In genomic region chr5:169670769-169671525, GRCh38 we compare ENCODE assay signal across 1 cellular context.
TF ChIP-seq lines count a peak whose summit lies in the region.

No MANE protein-coding gene starts in this region.

TF ChIP-seq in GM12878, 131 proteins besides CTCF, POLR2A, EP300 and RAD21 (continued from another document and continues in another):
- TF ChIP-seq ZBTB11 (CRISPR knock-in tag; IDR thresholded peaks at IDR 0.05) (no peak), FOS (IDR thresholded peaks at IDR 0.05; ENCODE audit: borderline replicate concordance, extremely low read depth, insufficient read length) (no peak), KAT2A (conservative IDR thresholded peaks at IDR 0.05; ENCODE audit: control insufficient read depth, low read depth, low read length) (no peak), ZNF622 (IDR thresholded peaks at IDR 0.05) (no peak), ATF2 (IDR thresholded peaks at IDR 0.05; ENCODE audit: low read length) (peak; percentile 65; the same call in 1 of the 2 replicates), REST (IDR thresholded peaks at IDR 0.05; ENCODE audit: low read depth, low read length) (no peak), USF1 (IDR thresholded peaks at IDR 0.05; ENCODE audit: borderline replicate concordance, extremely low read length, insufficient read depth, low read depth, low read length) (no peak), SRF (IDR thresholded peaks at IDR 0.05; ENCODE audit: low read depth in 2 of 2, low read length in 2 of 2) (no peak), HCFC1 (IDR thresholded peaks at IDR 0.05; ENCODE audit: low read length) (no peak), PAX8 (IDR thresholded peaks at IDR 0.05) (no peak), ZNF217 (IDR thresholded peaks at IDR 0.05) (0 out of 2 replicates have a peak, but pooled peaks have one; percentile 27), SMAD1 (IDR thresholded peaks at IDR 0.05; ENCODE audit: low read depth, partially characterized antibody) (no peak), MYC (IDR thresholded peaks at IDR 0.05; ENCODE audit: insufficient read depth, insufficient read length, insufficient replicate concordance, low read length, severe bottlenecking) (no peak), CEBPZ (IDR thresholded peaks at IDR 0.05; ENCODE audit: low read depth, low read length) (no peak), IRF5 (IDR thresholded peaks at IDR 0.05; ENCODE audit: borderline replicate concordance) (no peak), IKZF2 (IDR thresholded peaks at IDR 0.05) (peak; percentile 94 to 95), CREB1 (IDR thresholded peaks at IDR 0.05; ENCODE audit: low read depth) (peak; percentile 97), RFX5 (IDR thresholded peaks at IDR 0.05; ENCODE audit: low read depth, low read length) (no peak), SUPT20H (IDR thresholded peaks at IDR 0.05; ENCODE audit: borderline replicate concordance, control insufficient read depth, low read depth, low read length) (no peak), BACH1 (IDR thresholded peaks at IDR 0.05; ENCODE audit: borderline replicate concordance) (no peak), KDM1A (IDR thresholded peaks at IDR 0.05; ENCODE audit: borderline replicate concordance) (no peak), BCL3 (IDR thresholded peaks at IDR 0.05; ENCODE audit: borderline replicate concordance, insufficient read depth, low read depth, low read length, poor library complexity, severe bottlenecking) (no peak), ZNF207 (IDR thresholded peaks at IDR 0.05; ENCODE audit: borderline replicate concordance) (no peak), ZBTB33 (IDR thresholded peaks at IDR 0.05) (no peak), MEF2A (IDR thresholded peaks at IDR 0.05; ENCODE audit: insufficient read depth, low read depth, low read length) (no peak), SMAD5 (IDR thresholded peaks at IDR 0.05; ENCODE audit: low read depth) (no peak), GATAD2B (conservative IDR thresholded peaks at IDR 0.05; ENCODE audit: low read depth) (no peak; the same call in none of the 2 replicates), CUX1 (IDR thresholded peaks at IDR 0.05; ENCODE audit: insufficient replicate concordance, low read depth, low read length) (peak; percentile 93), CHD1 (IDR thresholded peaks at IDR 0.05; ENCODE audit: low read depth, low read length) (no peak), ZNF384 (IDR thresholded peaks at IDR 0.05; ENCODE audit: borderline replicate concordance, low read depth, low read length) (no peak), POU2F2 (IDR thresholded peaks at IDR 0.05; ENCODE audit: borderline replicate concordance, low read depth, low read length) (peak; percentile 97), TCF3 (IDR thresholded peaks at IDR 0.05; ENCODE audit: borderline replicate concordance, insufficient read depth, low read depth, low read length) (peak; percentile 28; the same call in 1 of the 2 replicates), ATF7 (IDR thresholded peaks at IDR 0.05; ENCODE audit: low read depth) (peak; percentile 86)
